ENCODE assay signal across 11 cellular contexts in the genomic region with DNA sequence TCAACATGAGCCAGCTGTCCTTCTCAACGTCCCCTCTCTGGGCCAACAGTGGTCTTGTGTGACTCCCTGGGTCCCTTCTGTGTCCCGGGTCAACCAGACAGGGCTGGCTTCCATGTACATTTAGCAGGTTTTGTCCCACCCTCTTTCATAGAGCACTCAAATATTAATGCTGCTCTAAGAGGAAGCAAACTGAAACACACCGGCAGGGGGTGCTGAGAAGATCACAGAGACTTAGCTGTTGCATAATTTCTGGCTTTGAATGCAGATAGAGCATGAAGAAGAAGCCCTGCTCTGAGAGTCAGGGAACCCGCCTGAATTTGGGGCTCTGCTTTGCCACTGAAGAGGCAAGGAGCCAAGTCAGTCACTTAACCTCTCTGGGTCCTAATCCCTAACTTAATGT.
DNase-seq lines count a peak whose midpoint lies in the region; ATAC-seq and TF ChIP-seq lines count a peak whose summit lies in the region.
"Had no signal": no experiment of that assay in that cellular context is flagged by ENCODE, and none has a peak within 500 bp of the region (broad histone marks: within the 10 kb centered on the region; RNA-seq: fewer than 3 reads in every experiment).

No MANE protein-coding gene starts in this region.

- no peak overlapping the region for H3K4me2 ChIP-seq in smooth muscle cell

- H3K4me3 ChIP-seq in choroid plexus epithelial cell (ENCODE audit: low read depth, low read length) (no peak overlapping the region), smooth muscle cell (no peak overlapping the region)

- H3K27me3 ChIP-seq in smooth muscle cell (ENCODE audit: low read depth): peaks cover 9% of the 10 kb centered on the region

- DNase-seq in stimulated activated CD4-positive, alpha-beta T cell treated with anti-CD3 and anti-CD28 coated beads, Interleukin-15, amount 100 ng/mL, for 24 hours: peak; percentile 27
- DNase-seq in stimulated activated CD4-positive, alpha-beta T cell treated with anti-CD3 and anti-CD28 coated beads, Interleukin-2, amount 100 ng/mL, for 48 hours: no peak
- DNase-seq in NCI-H1694 treated with DMSO at 0.1 percent for 48 hours (lab: John Stamatoyannopoulos, UW) (peak; percentile 37), choroid plexus epithelial cell (ENCODE audit: low read depth) (peak; percentile 11), AG20443 (ENCODE audit: low spot score) (no peak), smooth muscle cell (lab: John Stamatoyannopoulos, UW; ENCODE audit: unreplicated experiment) (no peak)
- DNase-seq: activated CD4-positive, CD25-positive, alpha-beta regulatory T cell treated with anti-CD3 and anti-CD28 coated beads, Interleukin-2, amount 50 U/mL, for 72 hours; effector CD8-positive, alpha-beta T cell had no signal

- no peaks in the 10 kb centered on the region for H3K79me2 ChIP-seq in smooth muscle cell (ENCODE audit: low read depth)

- H3F3A ChIP-seq in smooth muscle cell (ENCODE audit: low read depth): no peaks in the 10 kb centered on the region

- no peaks in the 10 kb centered on the region for H3K9me3 ChIP-seq in smooth muscle cell (replicated peaks; ENCODE audit: low read depth)
- H3K9me3 ChIP-seq: neutrophil had no signal

- 78% methylated on average over 4 of the region's 4 CpGs for WGBS in smooth muscle cell (ENCODE audit: low lambda C conversion rate)

- no peaks in the 10 kb centered on the region for H3K36me3 ChIP-seq in smooth muscle cell (ENCODE audit: low read depth)
- H3K36me3 ChIP-seq: neutrophil had no signal

- H2AFZ ChIP-seq in smooth muscle cell (ENCODE audit: low read depth): no peak overlapping the region

- no peak for ATAC-seq in GM18867 (IDR thresholded peaks at IDR 0.05; ENCODE audit: unreplicated experiment)
- no peak for ATAC-seq in HG02885 (IDR thresholded peaks at IDR 0.05; ENCODE audit: poor library complexity, unreplicated experiment)

- no peaks in the 10 kb centered on the region for H4K20me1 ChIP-seq in smooth muscle cell (ENCODE audit: low read depth)

- no peaks in the 10 kb centered on the region for H3K4me1 ChIP-seq in smooth muscle cell (ENCODE audit: low read depth)

- no peak overlapping the region for H3K9ac ChIP-seq in smooth muscle cell (ENCODE audit: low read depth)

- H3K27ac ChIP-seq in smooth muscle cell (ENCODE audit: low read depth): no peak overlapping the region
- H3K27ac ChIP-seq: neutrophil had no signal

- TF ChIP-seq CTCF in choroid plexus epithelial cell (conservative IDR thresholded peaks at IDR 0.05; ENCODE audit: low read depth, low read length): peak; percentile 19
- no peak for TF ChIP-seq CTCF in smooth muscle cell (IDR thresholded peaks at IDR 0.05; ENCODE audit: borderline replicate concordance, insufficient read depth, poor library complexity, severe bottlenecking)

Comparison
In these comparisons a context has a peak if more than half of its experiments do, and no peak if none do; other contexts are left out.
1. DNase-seq: peak in stimulated activated CD4-positive, alpha-beta T cell treated with anti-CD3 and anti-CD28 coated beads, Interleukin-15, amount 100 ng/mL, for 24 hours (single experiment), NCI-H1694 treated with DMSO at 0.1 percent for 48 hours (single experiment) and choroid plexus epithelial cell (single experiment); none in stimulated activated CD4-positive, alpha-beta T cell treated with anti-CD3 and anti-CD28 coated beads, Interleukin-2, amount 100 ng/mL, for 48 hours (0 of 2), AG20443 (single experiment) and smooth muscle cell (single experiment).